10 cellular contexts compared by ENCODE assay signal in the genomic region with DNA sequence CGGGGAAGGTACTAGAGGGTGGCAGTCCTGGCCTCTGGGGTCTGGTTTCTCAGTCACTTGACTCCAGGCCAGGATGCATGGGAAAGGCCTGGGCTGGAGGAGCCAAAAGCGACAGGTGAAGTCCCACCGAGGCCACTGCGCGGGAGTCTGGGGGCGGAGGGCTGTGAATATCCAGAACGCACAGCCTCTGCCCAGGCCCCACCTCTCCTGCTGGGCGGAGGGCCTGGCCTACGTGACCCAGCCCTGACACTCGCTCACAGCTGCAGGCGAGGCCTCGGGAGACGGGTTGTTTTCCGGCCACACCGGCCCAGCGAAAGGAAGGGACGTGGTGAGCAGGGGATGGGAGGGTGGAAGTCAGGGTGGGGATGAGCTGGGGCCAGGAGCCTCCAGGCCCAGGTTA.
DNase-seq lines count a peak whose midpoint lies in the region; TF ChIP-seq lines count a peak whose summit lies in the region.
"Had no signal": no experiment of that assay in that cellular context is flagged by ENCODE, and none has a peak within 500 bp of the region (broad histone marks: within the 10 kb centered on the region; RNA-seq: fewer than 3 reads in every experiment).

No MANE protein-coding gene starts in this region.

- no peaks in the 10 kb centered on the region for H3K9me3 Mint-ChIP-seq in immature natural killer cell
- H3K9me3 Mint-ChIP-seq: activated naive CD4-positive, alpha-beta T cell treated with anti-CD3 and anti-CD28 coated beads for 36 hours had no signal

- H3K4me1 Mint-ChIP-seq in immature natural killer cell = peaks cover 21 to 27% of the 10 kb centered on the region in 2 donors

- H2BK120ac ChIP-seq in mesendoderm (ENCODE audit: low read depth, low read length) = no peak overlapping the region

- no peak overlapping the region for H4K8ac ChIP-seq in mesendoderm (ENCODE audit: low read depth, low read length)

- no peak overlapping the region for H4K5ac ChIP-seq in mesendoderm (ENCODE audit: low read length)

- intact Hi-C loops in uterus (cut with DNase I; ENCODE audit: low total_unique reads) = loop anchor here (5.0 to 10.0 kb wide), 2 partner anchors 36 to 379 kb away; no protein-coding TSS in a partner anchor

- peaks cover 6% of the 10 kb centered on the region for H3K79me1 ChIP-seq in mesendoderm (ENCODE audit: low read length)

- H3K27ac ChIP-seq in mesendoderm (ENCODE audit: low read depth, low read length) (peak overlapping the region; percentile 82), uterus (peak overlapping the region; percentile 87 to 90)

- WGBS in mesendoderm (ENCODE audit: extremely low coverage, insufficient coverage, low lambda C conversion rate) = no CpG with 5 or more reads among the region's 17 CpGs

- H3K36me3 Mint-ChIP-seq in immature natural killer cell = no peaks in the 10 kb centered on the region

- no peak overlapping the region for H3K9ac ChIP-seq in mesendoderm (ENCODE audit: low read length)

- H2AK5ac ChIP-seq in mesendoderm (ENCODE audit: low read length) = no peak overlapping the region

- H3K27me3 Mint-ChIP-seq in immature natural killer cell (ENCODE audit: low read depth in 3 of 3) = peaks cover 3 to 12% (median 4%) of the 10 kb centered on the region in 3 donors
- H3K27me3 Mint-ChIP-seq: activated CD4-positive, alpha-beta T cell treated with anti-CD3 and anti-CD28 coated beads for 36 hours had no signal

- no peak overlapping the region for H2BK15ac ChIP-seq in mesendoderm (replicated peaks; ENCODE audit: low read depth)

- H3K4ac ChIP-seq in mesendoderm (ENCODE audit: low read depth, low read length) = no peak overlapping the region

- no peak for TF ChIP-seq CTCF in choroid plexus epithelial cell (conservative IDR thresholded peaks at IDR 0.05; ENCODE audit: low read depth, low read length)
- TF ChIP-seq CTCF in uterus (IDR thresholded peaks at IDR 0.05) = no peak
- TF ChIP-seq CTCF in BE2C (IDR thresholded peaks at IDR 0.05; ENCODE audit: low read depth, low read length) = no peak

- H3K27me3 ChIP-seq in mesendoderm (ENCODE audit: insufficient read depth, low read length, poor library complexity) (no peaks in the 10 kb centered on the region), uterus (no peaks in the 10 kb centered on the region), BE2C (no peaks in the 10 kb centered on the region)

- no peak overlapping the region for H2BK5ac ChIP-seq in mesendoderm (ENCODE audit: low read length)

- TF ChIP-seq POLR2A in uterus (IDR thresholded peaks at IDR 0.05) = no peak

- H3K23ac ChIP-seq in mesendoderm (ENCODE audit: low read length) = no peak overlapping the region

- no peaks in the 10 kb centered on the region for H3K79me2 ChIP-seq in mesendoderm (ENCODE audit: control insufficient read depth, insufficient read depth, low read length)

- H3K36me3 ChIP-seq in mesendoderm (ENCODE audit: control insufficient read depth, insufficient read depth, low read length) (peaks cover 3% of the 10 kb centered on the region), uterus (no peaks in the 10 kb centered on the region), BE2C (peaks cover 57% of the 10 kb centered on the region)

- H3K4me3 ChIP-seq in choroid plexus epithelial cell (ENCODE audit: low read depth, low read length) = peak overlapping the region; percentile 74
- H3K4me3 ChIP-seq in mesendoderm (ENCODE audit: low read length) = no peak overlapping the region
- H3K4me3 ChIP-seq in uterus = no peak overlapping the region
- H3K4me3 ChIP-seq in BE2C (ENCODE audit: low read depth, low read length) = no peak overlapping the region

- H3K27ac Mint-ChIP-seq in immature natural killer cell = no peak overlapping the region
- H3K27ac Mint-ChIP-seq: activated CD4-positive, alpha-beta T cell treated with anti-CD3 and anti-CD28 coated beads for 36 hours; activated naive CD4-positive, alpha-beta T cell treated with anti-CD3 and anti-CD28 coated beads for 36 hours had no signal

- H3K18ac ChIP-seq in mesendoderm (ENCODE audit: low read length) = peak overlapping the region; percentile 11

- no peak overlapping the region for H3K4me2 ChIP-seq in mesendoderm (ENCODE audit: low read length)

- no peak overlapping the region for H3K4me3 Mint-ChIP-seq in immature natural killer cell
- H3K4me3 Mint-ChIP-seq: activated CD4-positive, alpha-beta T cell treated with anti-CD3 and anti-CD28 coated beads for 36 hours; activated naive CD4-positive, alpha-beta T cell treated with anti-CD3 and anti-CD28 coated beads for 36 hours had no signal

- no peaks in the 10 kb centered on the region for H3K9me3 ChIP-seq in uterus
- H3K9me3 ChIP-seq in BE2C = no peaks in the 10 kb centered on the region

- peaks cover 3% of the 10 kb centered on the region for H3K4me1 ChIP-seq in mesendoderm (ENCODE audit: control insufficient read depth, low read depth, low read length)
- peaks cover 27 to 37% of the 10 kb centered on the region in 2 donors for H3K4me1 ChIP-seq in uterus
- peaks cover 9% of the 10 kb centered on the region for H3K4me1 ChIP-seq in BE2C

- peak overlapping the region; percentile 12 for H3K56ac ChIP-seq in mesendoderm (ENCODE audit: low read length)

- DNase-seq in LHCN-M2 (ENCODE audit: low read depth) (peak; percentile 82), choroid plexus epithelial cell (ENCODE audit: low read depth) (peak; percentile 57), mesendoderm (no peak), uterus (peak in 1 of 2 donors; percentile 46), immature natural killer cell (no peak), BE2C (no peak), iPS-NIHi7 (ENCODE audit: extremely low spot score) (no peak)
- DNase-seq: activated CD4-positive, alpha-beta T cell treated with anti-CD3 and anti-CD28 coated beads for 36 hours; activated naive CD4-positive, alpha-beta T cell treated with anti-CD3 and anti-CD28 coated beads for 36 hours; stimulated activated naive CD4-positive, alpha-beta T cell treated with Interleukin-2 at 50 U/mL for 16 hours had no signal

Comparison
In these comparisons a context has a peak if more than half of its experiments do, and no peak if none do; other contexts are left out.
1. DNase-seq: peak in LHCN-M2 (single experiment) and choroid plexus epithelial cell (single experiment); none in mesendoderm (single experiment), immature natural killer cell (0 of 3), BE2C (single experiment) and iPS-NIHi7 (single experiment).